ENCODE assay signal across 15 cellular contexts in genomic region chr4:7547368-7548040, GRCh38.
DNase-seq lines count a peak whose midpoint lies in the region; TF ChIP-seq lines count a peak whose summit lies in the region.
"Had no signal": no experiment of that assay in that cellular context is flagged by ENCODE, and none has a peak within 500 bp of the region (broad histone marks: within the 10 kb centered on the region; RNA-seq: fewer than 3 reads in every experiment).

No MANE protein-coding gene starts in this region.

- peaks cover 5% of the 10 kb centered on the region for H3K27me3 Mint-ChIP-seq in chondrocyte (ENCODE audit: low read depth)

- no peak overlapping the region for H4K91ac ChIP-seq in neuronal stem cell (ENCODE audit: low read depth, low read length, poor library complexity)

- H3K79me1 ChIP-seq in neuronal stem cell (ENCODE audit: low read depth, low read length) = no peaks in the 10 kb centered on the region

- no peak overlapping the region for H2AFZ ChIP-seq in neuronal stem cell (ENCODE audit: low read length)
- H2AFZ ChIP-seq in smooth muscle cell (ENCODE audit: low read depth) = no peak overlapping the region

- no peak overlapping the region for H2BK5ac ChIP-seq in neuronal stem cell (ENCODE audit: low read length)

- no peak overlapping the region for H3K23ac ChIP-seq in neuronal stem cell (ENCODE audit: low read depth, low read length, poor library complexity)

- WGBS in neuronal stem cell (ENCODE audit: extremely low coverage in 2 of 2, insufficient read length in 2 of 2, insufficient replicate concordance in 1 of 2), 2 donors = no CpG with 5 or more reads among the region's 10 CpGs
- 88% methylated on average over 10 of the region's 10 CpGs for WGBS in smooth muscle cell (ENCODE audit: low lambda C conversion rate)

- H3K36me3 ChIP-seq in neuronal stem cell (replicated peaks in 1 of 2; ENCODE audit: control insufficient read depth in 2 of 2, insufficient read depth in 2 of 2, low read length in 2 of 2) (no peaks in the 10 kb centered on the region), Peyer's patch (no peaks in the 10 kb centered on the region), smooth muscle cell (ENCODE audit: low read depth) (no peaks in the 10 kb centered on the region)
- H3K36me3 ChIP-seq: esophagus muscularis mucosa had no signal

- no peak overlapping the region for H2BK15ac ChIP-seq in neuronal stem cell (ENCODE audit: low read length)

- H3K14ac ChIP-seq in neuronal stem cell (ENCODE audit: low read length) = no peak overlapping the region

- no peak overlapping the region for H2BK120ac ChIP-seq in neuronal stem cell (ENCODE audit: low read depth, low read length)

- H3K9me3 ChIP-seq in neuronal stem cell (replicated peaks in 1 of 2; ENCODE audit: control insufficient read depth in 2 of 2, insufficient read depth in 1 of 2, low read depth in 1 of 2, low read length in 2 of 2) (peaks cover 0 to 5% of the 10 kb centered on the region in 2 donors), Peyer's patch (peaks cover 0 to 1% (median 0%) of the 10 kb centered on the region in 4 donors), smooth muscle cell (replicated peaks; ENCODE audit: low read depth) (no peaks in the 10 kb centered on the region)

- peaks cover 7% of the 10 kb centered on the region for H3K9me3 Mint-ChIP-seq in chondrocyte (ENCODE audit: low read depth)

- H3K4me1 Mint-ChIP-seq in chondrocyte (ENCODE audit: low read depth) = peaks cover 15% of the 10 kb centered on the region
- H3K4me1 Mint-ChIP-seq: stimulated activated naive B cell treated with anti-CD40 and anti-IgM and Interleukin-4, amounts not matched to agents 10 μg/mL and 1 μg/mL and 100 μg/mL, for 72 hours had no signal

- peak overlapping the region; percentile 21 for H3K18ac ChIP-seq in neuronal stem cell (ENCODE audit: low read length)

- H3K27me3 ChIP-seq in neuronal stem cell (ENCODE audit: control insufficient read depth in 3 of 3, insufficient read depth in 3 of 3, low read depth in 1 of 3, low read length in 3 of 3) = no peaks in the 10 kb centered on the region
- H3K27me3 ChIP-seq in Peyer's patch = no peaks in the 10 kb centered on the region
- no peaks in the 10 kb centered on the region for H3K27me3 ChIP-seq in smooth muscle cell (ENCODE audit: low read depth)
- H3K27me3 ChIP-seq: BLaER1, esophagus muscularis mucosa had no signal

- no peak overlapping the region for H4K8ac ChIP-seq in neuronal stem cell (ENCODE audit: low read depth, low read length)

- H3K9ac ChIP-seq in neuronal stem cell (ENCODE audit: low read depth, low read length, poor library complexity) = no peak overlapping the region
- no peak overlapping the region for H3K9ac ChIP-seq in smooth muscle cell (ENCODE audit: low read depth)
- H3K9ac ChIP-seq: BLaER1 had no signal

- no peak overlapping the region for H3K4ac ChIP-seq in neuronal stem cell (ENCODE audit: low read length)

- TF ChIP-seq CTCF in chondrocyte (IDR thresholded peaks at IDR 0.05) (no peak), Peyer's patch (IDR thresholded peaks at IDR 0.05) (no peak), smooth muscle cell (IDR thresholded peaks at IDR 0.05; ENCODE audit: borderline replicate concordance, insufficient read depth, poor library complexity, severe bottlenecking) (no peak)

- DNase-seq in EL = peak; percentile 26
- peak; percentile 68 for DNase-seq in NCI-H2171 (lab: John Stamatoyannopoulos, UW)
- DNase-seq in chondrocyte (ENCODE audit: low spot score) = peak; percentile 59
- no peak for DNase-seq in neuronal stem cell (ENCODE audit: low spot score)
- DNase-seq in T-helper 1 cell = no peak
- DNase-seq in Peyer's patch = no peak
- DNase-seq in nucleus accumbens (lab: John Stamatoyannopoulos, UW) = no peak
- no peak for DNase-seq in smooth muscle cell (lab: John Stamatoyannopoulos, UW; ENCODE audit: unreplicated experiment)
- DNase-seq: cerebellar nuclear complex; NCI-H526; stimulated activated CD4-positive, alpha-beta T cell treated with anti-CD3 and anti-CD28 coated beads, Interleukin-2, amount 100 ng/mL, for 48 hours; stimulated activated naive B cell treated with anti-CD40 and anti-IgM and Interleukin-4, amounts not matched to agents 10 μg/mL and 1 μg/mL and 100 μg/mL, for 72 hours had no signal

- no peak overlapping the region for H2BK12ac ChIP-seq in neuronal stem cell (ENCODE audit: low read length)

- H3K36me3 Mint-ChIP-seq in chondrocyte (ENCODE audit: low read depth) = peaks cover 1% of the 10 kb centered on the region

- H3K4me3 ChIP-seq in neuronal stem cell (ENCODE audit: low read length in 2 of 2) (no peak overlapping the region), Peyer's patch (no peak overlapping the region), smooth muscle cell (no peak overlapping the region)
- H3K4me3 ChIP-seq: BLaER1, esophagus muscularis mucosa had no signal

- TF ChIP-seq POLR2A in Peyer's patch (IDR thresholded peaks at IDR 0.05) = no peak

- no peak overlapping the region for H3K27ac ChIP-seq in neuronal stem cell (replicated peaks; ENCODE audit: low read length)
- H3K27ac ChIP-seq in Peyer's patch = no peak overlapping the region
- H3K27ac ChIP-seq in smooth muscle cell (ENCODE audit: low read depth) = no peak overlapping the region
- H3K27ac ChIP-seq: BLaER1, esophagus muscularis mucosa had no signal

- H3K4me1 ChIP-seq in neuronal stem cell (ENCODE audit: control insufficient read depth in 2 of 2, insufficient read depth in 1 of 2, low read depth in 1 of 2, low read length in 2 of 2) (no peaks in the 10 kb centered on the region), Peyer's patch (no peaks in the 10 kb centered on the region), smooth muscle cell (ENCODE audit: low read depth) (no peaks in the 10 kb centered on the region)
- H3K4me1 ChIP-seq: BLaER1 had no signal

- H3K79me2 ChIP-seq in smooth muscle cell (ENCODE audit: low read depth) = no peaks in the 10 kb centered on the region

- no peak overlapping the region for H3K4me2 ChIP-seq in neuronal stem cell (ENCODE audit: insufficient read depth, low read length, poor library complexity, severe bottlenecking)
- H3K4me2 ChIP-seq in smooth muscle cell = no peak overlapping the region
- H3K4me2 ChIP-seq: BLaER1 had no signal

- H3F3A ChIP-seq in smooth muscle cell (ENCODE audit: low read depth) = no peaks in the 10 kb centered on the region

- H2AK5ac ChIP-seq in neuronal stem cell (ENCODE audit: low read depth, low read length) = no peak overlapping the region

- H4K20me1 ChIP-seq in smooth muscle cell (ENCODE audit: low read depth) = no peaks in the 10 kb centered on the region
- H4K20me1 ChIP-seq: BLaER1 had no signal

- no peak overlapping the region for H3K4me3 Mint-ChIP-seq in chondrocyte (ENCODE audit: unreplicated experiment)
- H3K4me3 Mint-ChIP-seq: stimulated activated naive B cell treated with anti-CD40 and anti-IgM and Interleukin-4, amounts not matched to agents 10 μg/mL and 1 μg/mL and 100 μg/mL, for 72 hours had no signal

- peak overlapping the region; percentile 37 for H3K27ac Mint-ChIP-seq in chondrocyte (ENCODE audit: unreplicated experiment)
- H3K27ac Mint-ChIP-seq: activated naive CD4-positive, alpha-beta T cell treated with anti-CD3 and anti-CD28 coated beads, Interleukin-2, amount 50 U/mL, for 72 hours; stimulated activated naive B cell treated with anti-CD40 and anti-IgM and Interleukin-4, amounts not matched to agents 10 μg/mL and 1 μg/mL and 100 μg/mL, for 72 hours had no signal

Comparison
In these comparisons a context has a peak if more than half of its experiments do, and no peak if none do; other contexts are left out.
1. DNase-seq: peak in EL (single experiment), NCI-H2171 (single experiment) and chondrocyte (single experiment); none in neuronal stem cell (single experiment), T-helper 1 cell (0 of 5), Peyer's patch (0 of 3), nucleus accumbens (0 of 56) and smooth muscle cell (single experiment).